12 cellular contexts compared by ENCODE assay signal in genomic region chr6:85364354-85364753, GRCh38.
A peak's percentile ranks its signal among the peaks of the same experiment; 100 is the strongest.
DNase-seq lines count a peak whose midpoint lies in the region; ATAC-seq and TF ChIP-seq lines count a peak whose summit lies in the region.
"Had no signal": no experiment of that assay in that cellular context is flagged by ENCODE, and none has a peak within 500 bp of the region (broad histone marks: within the 10 kb centered on the region; RNA-seq: fewer than 3 reads in every experiment).

No MANE protein-coding gene starts in this region.

- no peaks in the 10 kb centered on the region for H3K36me3 Mint-ChIP-seq in osteocyte (ENCODE audit: unreplicated experiment)

- H2AFZ ChIP-seq in SK-N-SH (ENCODE audit: low read depth), result peak overlapping the region; percentile 62; the same call in 1 of the 2 replicates
- no peak overlapping the region for H2AFZ ChIP-seq in hepatocyte

- no peaks in the 10 kb centered on the region for H3K9me2 ChIP-seq in SK-N-SH
- no peaks in the 10 kb centered on the region for H3K9me2 ChIP-seq in hepatocyte (replicated peaks; ENCODE audit: insufficient read depth)

- peaks cover 40% of the 10 kb centered on the region for H3K4me1 Mint-ChIP-seq in osteocyte (ENCODE audit: unreplicated experiment)
- H3K4me1 Mint-ChIP-seq: nephron had no signal

- H3K27me3 Mint-ChIP-seq in osteocyte (ENCODE audit: unreplicated experiment), result no peaks in the 10 kb centered on the region

- no peaks in the 10 kb centered on the region for H3K9me3 Mint-ChIP-seq in osteocyte (ENCODE audit: unreplicated experiment)

- peak in 1 of 2 experiments; percentile 41; a peak in 1 of 4 replicates for TF ChIP-seq EP300 in SK-N-SH (IDR thresholded peaks at IDR 0.05; ENCODE audit: borderline replicate concordance in 1 of 2, low read depth in 1 of 2, low read length in 1 of 2)
- TF ChIP-seq EP300 in esophagus muscularis mucosa (IDR thresholded peaks at IDR 0.05), result no peak

- intact Hi-C loops in esophagus muscularis mucosa (cut with DNase I) (no loop called here), vagina (cut with DNase I) (no loop called here), left ventricle myocardium inferior (cut with micrococcal nuclease) (no loop called here)

- TF ChIP-seq POLR2A in esophagus muscularis mucosa (IDR thresholded peaks at IDR 0.05; ENCODE audit: low read depth), result no peak
- no peak for TF ChIP-seq POLR2A in vagina (IDR thresholded peaks at IDR 0.05)

- H3K4me2 ChIP-seq in SK-N-SH (no peak overlapping the region), hepatocyte (no peak overlapping the region)

- H3K79me2 ChIP-seq in SK-N-SH (ENCODE audit: insufficient read depth) (no peaks in the 10 kb centered on the region), hepatocyte (no peaks in the 10 kb centered on the region)

- peak; percentile 56 for ATAC-seq in HG02870 (IDR thresholded peaks at IDR 0.05; ENCODE audit: unreplicated experiment)
- ATAC-seq: heart right ventricle had no signal

- no peak overlapping the region for H3K9ac ChIP-seq in SK-N-SH

- DNase-seq in GM06990 (ENCODE audit: extremely low read depth, insufficient read length) (peak; percentile 13), SK-N-SH (no peak), hepatocyte (ENCODE audit: low spot score) (peak; percentile 18), esophagus muscularis mucosa (ENCODE audit: extremely low spot score) (no peak), vagina (ENCODE audit: extremely low spot score in 2 of 2) (no peak), left ventricle myocardium inferior (no peak), osteocyte (ENCODE audit: extremely low spot score, unreplicated experiment) (no peak)
- DNase-seq: adrenal gland, heart right ventricle, NCI-H526 treated with DMSO at 0.1 percent for 48 hours had no signal

- POLR2A ChIA-PET in SK-N-SH (lab: Yijun Ruan, JAX), result no interaction called here

- H3F3A ChIP-seq in SK-N-SH (replicated peaks; ENCODE audit: insufficient read depth), result peaks cover 36% of the 10 kb centered on the region

- no peaks in the 10 kb centered on the region for H3K27me3 ChIP-seq in GM06990 (replicated peaks; ENCODE audit: control insufficient read depth, insufficient read depth, low read length)
- H3K27me3 ChIP-seq in SK-N-SH (ENCODE audit: insufficient read depth), result no peaks in the 10 kb centered on the region
- no peaks in the 10 kb centered on the region for H3K27me3 ChIP-seq in hepatocyte
- H3K27me3 ChIP-seq in esophagus muscularis mucosa, result no peaks in the 10 kb centered on the region
- no peaks in the 10 kb centered on the region for H3K27me3 ChIP-seq in vagina
- no peaks in the 10 kb centered on the region for H3K27me3 ChIP-seq in left ventricle myocardium inferior (ENCODE audit: low read depth)
- H3K27me3 ChIP-seq: adrenal gland, heart right ventricle had no signal

- H4K20me1 ChIP-seq in SK-N-SH (ENCODE audit: insufficient read depth) (no peaks in the 10 kb centered on the region), hepatocyte (ENCODE audit: insufficient read depth, poor library complexity, severe bottlenecking) (no peaks in the 10 kb centered on the region)

- H3K9me3 ChIP-seq in SK-N-SH, result no peaks in the 10 kb centered on the region
- no peaks in the 10 kb centered on the region for H3K9me3 ChIP-seq in hepatocyte (ENCODE audit: low read depth)
- no peaks in the 10 kb centered on the region for H3K9me3 ChIP-seq in esophagus muscularis mucosa
- H3K9me3 ChIP-seq in vagina, result no peaks in the 10 kb centered on the region
- H3K9me3 ChIP-seq in left ventricle myocardium inferior (replicated peaks), result no peaks in the 10 kb centered on the region
- H3K9me3 ChIP-seq: adrenal gland, heart right ventricle had no signal

- whole genome bisulfite sequencing in SK-N-SH (ENCODE audit: low lambda C conversion rate), result 6% methylated on average over 2 of the region's 2 CpGs
- WGBS in hepatocyte (ENCODE audit: low lambda C conversion rate, missing lambda C conversion rate), result 47% methylated on average over 2 of the region's 2 CpGs
- 83% methylated on average over 2 of the region's 2 CpGs for WGBS in esophagus muscularis mucosa

- H3K27ac ChIP-seq in SK-N-SH (ENCODE audit: low read depth in 2 of 2, low read length in 1 of 2) (peak overlapping the region in 1 of 2 experiments; percentile 61; a peak in 2 of 4 replicates), hepatocyte (no peak overlapping the region), esophagus muscularis mucosa (replicated peaks in 1 of 4) (no peak overlapping the region), vagina (no peak overlapping the region), left ventricle myocardium inferior (replicated peaks) (no peak overlapping the region)
- H3K27ac ChIP-seq: adrenal gland, heart right ventricle had no signal

- no peaks in the 10 kb centered on the region for H3K36me3 ChIP-seq in GM06990 (ENCODE audit: control insufficient read depth, insufficient read depth, low read length)
- H3K36me3 ChIP-seq in SK-N-SH (replicated peaks in 1 of 2; ENCODE audit: control insufficient read depth in 1 of 2, insufficient read depth in 2 of 2, low read length in 1 of 2), result no peaks in the 10 kb centered on the region
- no peaks in the 10 kb centered on the region for H3K36me3 ChIP-seq in hepatocyte (replicated peaks; ENCODE audit: insufficient read depth, low read depth)
- no peaks in the 10 kb centered on the region for H3K36me3 ChIP-seq in esophagus muscularis mucosa
- H3K36me3 ChIP-seq in vagina, result no peaks in the 10 kb centered on the region
- no peaks in the 10 kb centered on the region for H3K36me3 ChIP-seq in left ventricle myocardium inferior
- H3K36me3 ChIP-seq: adrenal gland, heart right ventricle had no signal

- peaks cover 0 to 32% of the 10 kb centered on the region in 2 experiments for H3K4me1 ChIP-seq in SK-N-SH (ENCODE audit: control insufficient read depth in 1 of 2, insufficient read depth in 2 of 2, low read depth in 1 of 2, low read length in 1 of 2)
- peaks cover 8% of the 10 kb centered on the region for H3K4me1 ChIP-seq in hepatocyte (ENCODE audit: insufficient read depth)
- no peaks in the 10 kb centered on the region for H3K4me1 ChIP-seq in esophagus muscularis mucosa
- H3K4me1 ChIP-seq in vagina, result peaks cover 8% of the 10 kb centered on the region
- H3K4me1 ChIP-seq in left ventricle myocardium inferior, result no peaks in the 10 kb centered on the region
- H3K4me1 ChIP-seq: heart right ventricle had no signal

- H3K27ac Mint-ChIP-seq in osteocyte (ENCODE audit: unreplicated experiment), result no peak overlapping the region
- H3K27ac Mint-ChIP-seq: nephron had no signal

- H3K4me3 ChIP-seq in GM06990 (replicated peaks; ENCODE audit: low read depth, low read length), result no peak overlapping the region
- H3K4me3 ChIP-seq in SK-N-SH (ENCODE audit: low read depth in 2 of 2, low read length in 1 of 2), result no peak overlapping the region
- H3K4me3 ChIP-seq in hepatocyte, result no peak overlapping the region
- H3K4me3 ChIP-seq in esophagus muscularis mucosa, result no peak overlapping the region
- H3K4me3 ChIP-seq in vagina, result no peak overlapping the region
- no peak overlapping the region for H3K4me3 ChIP-seq in left ventricle myocardium inferior
- H3K4me3 ChIP-seq: adrenal gland, heart right ventricle had no signal

- CTCF ChIA-PET in SK-N-SH (lab: Yijun Ruan, JAX), result no interaction called here

- TF ChIP-seq CTCF in GM06990 (IDR thresholded peaks at IDR 0.05; ENCODE audit: insufficient read depth, low read length, poor library complexity, severe bottlenecking) (no peak), SK-N-SH (IDR thresholded peaks at IDR 0.05) (no peak), hepatocyte (IDR thresholded peaks at IDR 0.05; ENCODE audit: poor library complexity) (no peak), esophagus muscularis mucosa (IDR thresholded peaks at IDR 0.05) (no peak), vagina (IDR thresholded peaks at IDR 0.05) (no peak), left ventricle myocardium inferior (IDR thresholded peaks at IDR 0.05; ENCODE audit: borderline replicate concordance) (no peak), osteocyte (IDR thresholded peaks at IDR 0.05) (no peak)

- no peak overlapping the region for H3K4me3 Mint-ChIP-seq in osteocyte (ENCODE audit: unreplicated experiment)
- H3K4me3 Mint-ChIP-seq: nephron had no signal

- TF ChIP-seq RAD21 in SK-N-SH (IDR thresholded peaks at IDR 0.05; ENCODE audit: low read length), result no peak

TF ChIP-seq in SK-N-SH, 30 proteins besides CTCF, POLR2A, EP300 and RAD21 (continues in another document):
- TF ChIP-seq, protein P1, sequence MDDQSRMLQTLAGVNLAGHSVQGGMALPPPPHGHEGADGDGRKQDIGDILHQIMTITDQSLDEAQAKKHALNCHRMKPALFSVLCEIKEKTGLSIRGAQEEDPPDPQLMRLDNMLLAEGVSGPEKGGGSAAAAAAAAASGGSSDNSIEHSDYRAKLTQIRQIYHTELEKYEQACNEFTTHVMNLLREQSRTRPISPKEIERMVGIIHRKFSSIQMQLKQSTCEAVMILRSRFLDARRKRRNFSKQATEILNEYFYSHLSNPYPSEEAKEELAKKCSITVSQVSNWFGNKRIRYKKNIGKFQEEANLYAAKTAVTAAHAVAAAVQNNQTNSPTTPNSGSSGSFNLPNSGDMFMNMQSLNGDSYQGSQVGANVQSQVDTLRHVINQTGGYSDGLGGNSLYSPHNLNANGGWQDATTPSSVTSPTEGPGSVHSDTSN (IDR thresholded peaks at IDR 0.05), result peak; percentile 38; the same call in 1 of the 2 replicates
- TF ChIP-seq RCOR1 (IDR thresholded peaks at IDR 0.05; ENCODE audit: low read length) (no peak), SIN3A (IDR thresholded peaks at IDR 0.05; ENCODE audit: borderline replicate concordance, low read depth, low read length) (no peak), JUND (IDR thresholded peaks at IDR 0.05) (peak; percentile 64), TCF12 (IDR thresholded peaks at IDR 0.05) (peak; percentile 58), MAX (IDR thresholded peaks at IDR 0.05; ENCODE audit: low read depth) (peak; percentile 25; the same call in 1 of the 2 replicates), ELF1 (IDR thresholded peaks at IDR 0.05) (no peak), FOSL2 (IDR thresholded peaks at IDR 0.05; ENCODE audit: borderline replicate concordance, low read depth) (peak; percentile 90; the same call in 1 of the 2 replicates), IRF3 (IDR thresholded peaks at IDR 0.05; ENCODE audit: low read depth, low read length) (no peak), FOXM1 (IDR thresholded peaks at IDR 0.05; ENCODE audit: low read depth) (no peak), GATA2 (CRISPR knock-in tag; IDR thresholded peaks at IDR 0.05) (no peak)

Comparison
In these comparisons a context has a peak if more than half of its experiments do, and no peak if none do; other contexts are left out.
1. DNase-seq: peak in GM06990 (single experiment) and hepatocyte (single experiment); none in SK-N-SH (single experiment), esophagus muscularis mucosa (single experiment), vagina (0 of 2), left ventricle myocardium inferior (single experiment) and osteocyte (single experiment).